20 cellular contexts compared by ENCODE assay signal in genomic region chr1:162944974-162945639, GRCh38.
A peak's percentile ranks its signal among the peaks of the same experiment; 100 is the strongest.
DNase-seq lines count a peak whose midpoint lies in the region; ATAC-seq, FAIRE-seq and TF ChIP-seq lines count a peak whose summit lies in the region.
"Had no signal": no experiment of that assay in that cellular context is flagged by ENCODE, and none has a peak within 500 bp of the region (broad histone marks: within the 10 kb centered on the region; RNA-seq: fewer than 3 reads in every experiment).

No MANE protein-coding gene starts in this region.

- H3K79me2 ChIP-seq in HepG2 (ENCODE audit: insufficient read depth, low read length): no peaks in the 10 kb centered on the region

- H4K20me1 ChIP-seq in HepG2 (ENCODE audit: insufficient read depth, low read length): no peaks in the 10 kb centered on the region

- intact Hi-C loops in CD8-positive, alpha-beta T cell (cut with DNase I, micrococcal nuclease): no loop called here
- intact Hi-C loops in HepG2 (cut with micrococcal nuclease; ENCODE audit: unreplicated experiment): no loop called here

- no peak overlapping the region for H3K27ac ChIP-seq in CD8-positive, alpha-beta T cell (ENCODE audit: low read depth, low read length)
- H3K27ac ChIP-seq in HepG2 (ENCODE audit: extremely low read length, insufficient read depth, low read length): no peak overlapping the region
- H3K27ac ChIP-seq: KMS-11, RWPE1 had no signal

- H3K4me3 Mint-ChIP-seq in CD8-positive, alpha-beta T cell: no peak overlapping the region
- H3K4me3 Mint-ChIP-seq: GM23338 had no signal

- CTCF ChIA-PET in CD8-positive, alpha-beta T cell (lab: Charles Lee): no interaction called here
- CTCF ChIA-PET in HepG2 (lab: Yijun Ruan, JAX; ENCODE audit: low intra/inter-chr PET ratio, low total read pairs): no interaction called here

- no peaks in the 10 kb centered on the region for H3K4me1 ChIP-seq in CD8-positive, alpha-beta T cell (ENCODE audit: insufficient read depth, low read length)
- no peaks in the 10 kb centered on the region for H3K4me1 ChIP-seq in HepG2 (ENCODE audit: insufficient read depth, low read length)

- H3K9me3 ChIP-seq in CD8-positive, alpha-beta T cell (ENCODE audit: low read length): no peaks in the 10 kb centered on the region
- H3K9me3 ChIP-seq in HepG2 (ENCODE audit: low read length): no peaks in the 10 kb centered on the region

- DNase-seq in DMS153 (lab: John Stamatoyannopoulos, UW) (peak; percentile 26), DMS153 treated with DMSO at 0.1 percent for 48 hours (lab: John Stamatoyannopoulos, UW; ENCODE audit: unreplicated experiment) (no peak), M059J (ENCODE audit: low read depth) (peak; percentile 44), NCI-H69 (lab: John Stamatoyannopoulos, UW) (peak; percentile 48), left kidney (ENCODE audit: low read depth, low spot score) (peak; percentile 10), HepG2 (ENCODE audit: low spot score) (no peak)
- DNase-seq in CD8-positive, alpha-beta T cell: no peak
- DNase-seq in activated naive CD4-positive, alpha-beta T cell treated with anti-CD3 and anti-CD28 coated beads, Interleukin-2, amount 50 U/mL, for 16 hours: no peak
- DNase-seq: 8988T, C1 segment of cervical spinal cord, DMS53, GF-D8, MM.1S, NCI-H1417 treated with DMSO at 0.1 percent for 48 hours, NCI-H1930, NCI-H524 treated with DMSO at 0.1 percent for 48 hours, T-helper 9 cell had no signal

- no peak for FAIRE-seq in HepG2 (lab: Jason Lieb, UNC)

- H3K36me3 ChIP-seq in CD8-positive, alpha-beta T cell (ENCODE audit: insufficient read depth, low read length): no peaks in the 10 kb centered on the region
- H3K36me3 ChIP-seq in HepG2 (replicated peaks in 1 of 2; ENCODE audit: control insufficient read depth in 1 of 2, insufficient read depth in 2 of 2, low read length in 2 of 2): no peaks in the 10 kb centered on the region

- H3K36me3 Mint-ChIP-seq in CD8-positive, alpha-beta T cell: no peaks in the 10 kb centered on the region

- no peak overlapping the region for H3K27ac Mint-ChIP-seq in CD8-positive, alpha-beta T cell
- H3K27ac Mint-ChIP-seq: GM23338 had no signal

- H3K4me3 ChIP-seq in CD8-positive, alpha-beta T cell (ENCODE audit: low read depth, low read length): no peak overlapping the region
- H3K4me3 ChIP-seq in HepG2 (replicated peaks in 1 of 3; ENCODE audit: insufficient read depth in 1 of 3, low read depth in 2 of 3, low read length in 3 of 3): no peak overlapping the region
- H3K4me3 ChIP-seq: GM23338 had no signal

- POLR2A ChIA-PET in CD8-positive, alpha-beta T cell (lab: Charles Lee): no interaction called here
- POLR2A ChIA-PET in HepG2 (lab: Yijun Ruan, JAX): no interaction called here

- no peak overlapping the region for H2AFZ ChIP-seq in HepG2 (ENCODE audit: low read length)
- H2AFZ ChIP-seq: GM23338 had no signal

- ATAC-seq in CD8-positive, alpha-beta T cell: no peak
- ATAC-seq in HepG2: no peak
- ATAC-seq: GM23338 had no signal

- 17% methylated on average over 5 of the region's 5 CpGs for WGBS in HepG2 (ENCODE audit: low lambda C conversion rate)

- in situ Hi-C loops in HepG2 (cut with HindIII; ENCODE audit: extremely low pct_ligation_motif_present, low pct_unique_long_range_greater_than_20kb): no loop called here

- H3K4me1 Mint-ChIP-seq in CD8-positive, alpha-beta T cell (ENCODE audit: low read depth): no peaks in the 10 kb centered on the region

- TF ChIP-seq POLR2A in HepG2 (IDR thresholded peaks at IDR 0.05; ENCODE audit: insufficient read depth in 1 of 2, low read depth in 2 of 2, low read length in 2 of 2): no peak

- no peak overlapping the region for H3K4me2 ChIP-seq in HepG2 (ENCODE audit: low read depth, low read length)
- H3K4me2 ChIP-seq: GM23338, KMS-11 had no signal

- no TSS peak for BruUV-seq in HepG2 (replicated peaks; lab: Mats Ljungman, UMichigan)

- H3K27me3 ChIP-seq in CD8-positive, alpha-beta T cell (ENCODE audit: insufficient read depth, low read length): no peaks in the 10 kb centered on the region
- no peaks in the 10 kb centered on the region for H3K27me3 ChIP-seq in HepG2 (ENCODE audit: control insufficient read depth in 1 of 2, insufficient read depth in 2 of 2, low read length in 2 of 2)

- no peaks in the 10 kb centered on the region for H3K9me3 Mint-ChIP-seq in CD8-positive, alpha-beta T cell
- H3K9me3 Mint-ChIP-seq: GM23338 had no signal

- TF ChIP-seq EP300 in HepG2 (IDR thresholded peaks at IDR 0.05; ENCODE audit: low read depth in 2 of 2, low read length in 2 of 2) (no peak), HepG2 (CRISPR knock-in tag; IDR thresholded peaks at IDR 0.05; ENCODE audit: borderline replicate concordance) (no peak)

- TF ChIP-seq RAD21 in HepG2 (CRISPR knock-in tag; IDR thresholded peaks at IDR 0.05): no peak

- H3K27me3 Mint-ChIP-seq in CD8-positive, alpha-beta T cell (ENCODE audit: low read depth): peaks cover 20% of the 10 kb centered on the region

- no peak for TF ChIP-seq CTCF in CD8-positive, alpha-beta T cell (IDR thresholded peaks at IDR 0.05)
- no peak for TF ChIP-seq CTCF in HepG2 (CRISPR knock-in tag; IDR thresholded peaks at IDR 0.05)

- no peak overlapping the region for H3K9ac ChIP-seq in HepG2 (ENCODE audit: insufficient read depth, low read depth, low read length)
- H3K9ac ChIP-seq: KMS-11 had no signal

TF ChIP-seq in HepG2, 621 proteins besides CTCF, POLR2A, EP300 and RAD21:
- TF ChIP-seq ZNF282 (IDR thresholded peaks at IDR 0.05; ENCODE audit: partially characterized antibody): no peak
- TF ChIP-seq SIN3A (IDR thresholded peaks at IDR 0.05; ENCODE audit: borderline replicate concordance, low read depth, low read length): no peak
- TF ChIP-seq ZNF563 (CRISPR knock-in tag; IDR thresholded peaks at IDR 0.05): no peak
- no peak for TF ChIP-seq MXD1 (CRISPR knock-in tag; IDR thresholded peaks at IDR 0.05)
- no peak for TF ChIP-seq NCOA2 (CRISPR knock-in tag; IDR thresholded peaks at IDR 0.05)
- TF ChIP-seq AFF4 (CRISPR knock-in tag; IDR thresholded peaks at IDR 0.05): no peak
- TF ChIP-seq POLR2G (IDR thresholded peaks at IDR 0.05; ENCODE audit: low read depth, low read length): no peak
- no peak for TF ChIP-seq PHF8 (CRISPR knock-in tag; IDR thresholded peaks at IDR 0.05)
- no peak for TF ChIP-seq ARID3A (IDR thresholded peaks at IDR 0.05; ENCODE audit: low read depth, low read length)

Comparison
In these comparisons a context has a peak if more than half of its experiments do, and no peak if none do; other contexts are left out.
1. DNase-seq: peak in DMS153 (single experiment), M059J (single experiment), NCI-H69 (single experiment) and left kidney (single experiment); none in DMS153 treated with DMSO at 0.1 percent for 48 hours (single experiment), CD8-positive, alpha-beta T cell (0 of 7), activated naive CD4-positive, alpha-beta T cell treated with anti-CD3 and anti-CD28 coated beads, Interleukin-2, amount 50 U/mL, for 16 hours (single experiment) and HepG2 (single experiment).